ENCODE assay signal across 20 cellular contexts in genomic region chr11:71310184-71310583, GRCh38. TPM values are rescaled to one million over a fixed set of nuclear protein-coding genes. Genes with fewer than 3 reads are reported as not detected.
DNase-seq lines count a peak whose midpoint lies in the region; ATAC-seq and TF ChIP-seq lines count a peak whose summit lies in the region.
"Had no signal": no experiment of that assay in that cellular context is flagged by ENCODE, and none has a peak within 500 bp of the region (broad histone marks: within the 10 kb centered on the region; RNA-seq: fewer than 3 reads in every experiment).

No MANE protein-coding gene starts in this region.

- no peaks in the 10 kb centered on the region for H3K9me3 Mint-ChIP-seq in type B pancreatic cell

- H3K27me3 Mint-ChIP-seq in type B pancreatic cell: peaks cover 3% of the 10 kb centered on the region
- H3K27me3 Mint-ChIP-seq: CD8-positive, alpha-beta memory T cell had no signal

- no peak overlapping the region for H3K9ac ChIP-seq in colonic mucosa (ENCODE audit: low read depth in 2 of 2, low read length in 2 of 2)

- no peaks in the 10 kb centered on the region for H3K9me3 ChIP-seq in colonic mucosa
- H3K9me3 ChIP-seq: BE2C had no signal

- no peak overlapping the region for H3K4me3 Mint-ChIP-seq in type B pancreatic cell
- H3K4me3 Mint-ChIP-seq: CD4-positive, CD25-positive, alpha-beta regulatory T cell; CD8-positive, alpha-beta memory T cell; GM23338 had no signal

- H3K4me3 ChIP-seq in colonic mucosa: no peak overlapping the region
- no peak overlapping the region for H3K4me3 ChIP-seq in brain microvascular endothelial cell (ENCODE audit: low read depth, low read length)
- H3K4me3 ChIP-seq: GM23338 had no signal

- no peak overlapping the region for H3K27ac Mint-ChIP-seq in type B pancreatic cell
- H3K27ac Mint-ChIP-seq: CD4-positive, CD25-positive, alpha-beta regulatory T cell; GM23338 had no signal

- intact Hi-C loops in colonic mucosa (cut with DNase I) (no loop called here), posterior vena cava (cut with DNase I) (no loop called here)

- no peaks in the 10 kb centered on the region for H3K4me1 ChIP-seq in colonic mucosa
- H3K4me1 ChIP-seq: BE2C had no signal

- DNase-seq in colonic mucosa (peak; percentile 2), posterior vena cava (ENCODE audit: low spot score) (peak; percentile 16), type B pancreatic cell (ENCODE audit: extremely low spot score, unreplicated experiment) (peak; percentile 4), amygdala (lab: John Stamatoyannopoulos, UW) (no peak), brain microvascular endothelial cell (no peak)
- DNase-seq: ACHN; BE2C; C1 segment of cervical spinal cord; CD4-positive, CD25-positive, alpha-beta regulatory T cell; CD8-positive, alpha-beta memory T cell; COR-L47; DMS 273 treated with DMSO at 0.1 percent for 48 hours; DMS53; DND-41; EL; HCEC 1CT had no signal

- in situ Hi-C loops in brain microvascular endothelial cell (cut with HindIII; ENCODE audit: low pct_ligation_motif_present, low sequenced_read_pairs): no loop called here

- H3K27me3 ChIP-seq in colonic mucosa (no peaks in the 10 kb centered on the region), brain microvascular endothelial cell (replicated peaks) (no peaks in the 10 kb centered on the region)
- H3K27me3 ChIP-seq: BE2C had no signal

- H3K27ac ChIP-seq in colonic mucosa (no peak overlapping the region), brain microvascular endothelial cell (no peak overlapping the region)
- H3K27ac ChIP-seq: HL-60 had no signal

- H3K36me3 ChIP-seq in colonic mucosa (no peaks in the 10 kb centered on the region), brain microvascular endothelial cell (replicated peaks) (no peaks in the 10 kb centered on the region)
- H3K36me3 ChIP-seq: BE2C had no signal

- no peaks in the 10 kb centered on the region for H3K36me3 Mint-ChIP-seq in type B pancreatic cell
- H3K36me3 Mint-ChIP-seq: CD4-positive, CD25-positive, alpha-beta regulatory T cell; CD8-positive, alpha-beta memory T cell had no signal

- TF ChIP-seq CTCF in colonic mucosa (IDR thresholded peaks at IDR 0.05) (no peak), type B pancreatic cell (conservative IDR thresholded peaks at IDR 0.05) (no peak), brain microvascular endothelial cell (IDR thresholded peaks at IDR 0.05; ENCODE audit: low read depth, low read length, missing control alignments) (no peak)

- ATAC-seq in GM19351 (IDR thresholded peaks at IDR 0.05; ENCODE audit: unreplicated experiment): no peak
- ATAC-seq: GM23338 had no signal

- peaks cover 7% of the 10 kb centered on the region for H3K4me1 Mint-ChIP-seq in type B pancreatic cell (ENCODE audit: unreplicated experiment)
- H3K4me1 Mint-ChIP-seq: CD4-positive, CD25-positive, alpha-beta regulatory T cell; CD8-positive, alpha-beta memory T cell; GM23338 had no signal

RNA-seq across cellular contexts. Expression of gene SHANK2, which starts 57.8 kb away (rescaled TPM):
- total RNA-seq in colonic mucosa: 10 to 100 TPM; 26.0 to 38.1 TPM
- total RNA-seq in posterior vena cava: under 1 TPM; 0.51 to 0.67 TPM
- total RNA-seq in type B pancreatic cell (ENCODE audit: low replicate concordance): 25.9 and 49.4 TPM in 2 replicates
- total RNA-seq: CD4-positive, CD25-positive, alpha-beta regulatory T cell; CD8-positive, alpha-beta memory T cell; G401 had no signal

Comparison
In these comparisons a context has a peak if more than half of its experiments do, and no peak if none do; other contexts are left out.
1. DNase-seq: peak in colonic mucosa (single experiment), posterior vena cava (single experiment) and type B pancreatic cell (single experiment); none in amygdala (0 of 56) and brain microvascular endothelial cell (single experiment).
2. RNA of gene SHANK2, which starts 57.8 kb away (total RNA-seq): 25.9 to 49.4 TPM in type B pancreatic cell and 26.0 to 38.1 TPM in colonic mucosa; 0.51 to 0.67 TPM in posterior vena cava; every median in the first group is over 10 times any median in the second.